23 cellular contexts compared by ENCODE assay signal in genomic region chr10:113470372-113471240, GRCh38.
A peak's percentile ranks its signal among the peaks of the same experiment; 100 is the strongest.
DNase-seq lines count a peak whose midpoint lies in the region; ATAC-seq and TF ChIP-seq lines count a peak whose summit lies in the region.
"Had no signal": no experiment of that assay in that cellular context is flagged by ENCODE, and none has a peak within 500 bp of the region (broad histone marks: within the 10 kb centered on the region; RNA-seq: fewer than 3 reads in every experiment).

No MANE protein-coding gene starts in this region.

- H3K4ac ChIP-seq in mesenchymal stem cell (ENCODE audit: low read depth in 1 of 2, low read length in 2 of 2), result no peak overlapping the region

- ATAC-seq in stimulated activated memory B cell treated with anti-CD40 and anti-IgM and Interleukin-4, amounts not matched to agents 10 μg/mL and 1 μg/mL and 100 μg/mL, for 72 hours, result peak; percentile 8
- ATAC-seq: A549, GM23338, HCT116 had no signal

- no peak overlapping the region for H2BK15ac ChIP-seq in mesenchymal stem cell (ENCODE audit: low read depth, poor library complexity, severe bottlenecking)

- no peak overlapping the region for H2BK12ac ChIP-seq in mesenchymal stem cell (ENCODE audit: low read length in 2 of 2)

- H3K14ac ChIP-seq in mesenchymal stem cell (ENCODE audit: low read length in 2 of 2), result peak overlapping the region in 1 of 2 experiments; percentile 28

- intact Hi-C loops in Caco-2 (cut with micrococcal nuclease; ENCODE audit: unreplicated experiment) (no loop called here), spleen (cut with DNase I; ENCODE audit: low total_unique reads) (no loop called here)

- H3K9ac ChIP-seq in SK-N-MC (ENCODE audit: insufficient read length), result no peak overlapping the region
- H3K9ac ChIP-seq in mesenchymal stem cell (ENCODE audit: low read length), result no peak overlapping the region
- H3K9ac ChIP-seq: BLaER1 treated with 17β-estradiol and CSF1 and Interleukin-3, amounts not matched to agents 10 nM and 100 nM had no signal

- POLR2A ChIA-PET in Caco-2 (lab: Charles Lee), result no interaction called here

- CTCF ChIA-PET in Caco-2 (lab: Charles Lee), result no interaction called here

- WGBS in mesenchymal stem cell, result 83% methylated on average over 5 of the region's 5 CpGs
- 82 to 94% (median 89%) methylated on average over 5 of the region's 5 CpGs for WGBS in spleen, 5 donors

- H3K23ac ChIP-seq in mesenchymal stem cell (ENCODE audit: low read length in 2 of 2), result peak overlapping the region in 1 of 2 experiments; percentile 35

- H3K27ac Mint-ChIP-seq in osteocyte (ENCODE audit: unreplicated experiment) (no peak overlapping the region), Caco-2 (ENCODE audit: unreplicated experiment) (no peak overlapping the region)
- H3K27ac Mint-ChIP-seq in stimulated activated memory B cell treated with anti-CD40 and anti-IgM and Interleukin-4, amounts not matched to agents 10 μg/mL and 1 μg/mL and 100 μg/mL, for 72 hours, result no peak overlapping the region
- H3K27ac Mint-ChIP-seq: CD14-positive monocyte; CD4-positive, alpha-beta T cell; CD8-positive, alpha-beta memory T cell; GM23338; H9 had no signal

- H2BK5ac ChIP-seq in mesenchymal stem cell (ENCODE audit: low read depth, low read length, poor library complexity, severe bottlenecking), result no peak overlapping the region

- H3K27me3 ChIP-seq in mesenchymal stem cell (ENCODE audit: control insufficient read depth in 1 of 2, insufficient read depth in 1 of 2, low read length in 2 of 2) (peaks cover 0 to 15% of the 10 kb centered on the region in 2 experiments), Caco-2 (replicated peaks; ENCODE audit: control insufficient read depth, insufficient read depth, low read length) (no peaks in the 10 kb centered on the region; the same call in 1 of the 2 replicates), spleen (replicated peaks in 1 of 7) (no peaks in the 10 kb centered on the region)
- H3K27me3 ChIP-seq: BE2C; BLaER1 treated with 17β-estradiol and CSF1 and Interleukin-3, amounts not matched to agents 10 nM and 100 nM had no signal

- no peaks in the 10 kb centered on the region for H3K4me1 ChIP-seq in mesenchymal stem cell (ENCODE audit: control insufficient read depth, insufficient read depth, low read depth, low read length)
- no peaks in the 10 kb centered on the region for H3K4me1 ChIP-seq in Caco-2
- H3K4me1 ChIP-seq in spleen, result no peaks in the 10 kb centered on the region
- H3K4me1 ChIP-seq: A549, BE2C had no signal

- H3K18ac ChIP-seq in mesenchymal stem cell (ENCODE audit: low read depth in 1 of 2, low read length in 2 of 2), result no peak overlapping the region

- H3K4me3 Mint-ChIP-seq in osteocyte (ENCODE audit: unreplicated experiment) (no peak overlapping the region), Caco-2 (ENCODE audit: unreplicated experiment) (no peak overlapping the region)
- H3K4me3 Mint-ChIP-seq in stimulated activated memory B cell treated with anti-CD40 and anti-IgM and Interleukin-4, amounts not matched to agents 10 μg/mL and 1 μg/mL and 100 μg/mL, for 72 hours, result no peak overlapping the region
- H3K4me3 Mint-ChIP-seq: CD14-positive monocyte; CD4-positive, alpha-beta T cell; CD8-positive, alpha-beta memory T cell; GM23338; H9 had no signal

- H3K27ac ChIP-seq in SK-N-MC (0 out of 2 replicates have a peak overlapping the region, but pooled peaks have one; percentile 42), mesenchymal stem cell (ENCODE audit: low read length, poor library complexity, severe bottlenecking) (no peak overlapping the region), spleen (no peak overlapping the region)
- H3K27ac ChIP-seq: A549; BLaER1 treated with 17β-estradiol and CSF1 and Interleukin-3, amounts not matched to agents 10 nM and 100 nM had no signal

- H2BK120ac ChIP-seq in mesenchymal stem cell (ENCODE audit: low read depth, low read length), result no peak overlapping the region

- H2AK5ac ChIP-seq in mesenchymal stem cell (ENCODE audit: low read length, severe bottlenecking), result no peak overlapping the region

- TF ChIP-seq POLR2A in spleen (IDR thresholded peaks at IDR 0.05), result no peak

- H3K4me2 ChIP-seq in mesenchymal stem cell (ENCODE audit: low read length, poor library complexity, severe bottlenecking), result no peak overlapping the region
- H3K4me2 ChIP-seq: A549; BLaER1 treated with 17β-estradiol and CSF1 and Interleukin-3, amounts not matched to agents 10 nM and 100 nM; GM23338 had no signal

- no TSS peak for BruUV-seq in Caco-2 (replicated peaks; lab: Mats Ljungman, UMichigan)

- peaks cover 20% of the 10 kb centered on the region for H3K27me3 Mint-ChIP-seq in osteocyte (ENCODE audit: unreplicated experiment)
- H3K27me3 Mint-ChIP-seq in stimulated activated memory B cell treated with anti-CD40 and anti-IgM and Interleukin-4, amounts not matched to agents 10 μg/mL and 1 μg/mL and 100 μg/mL, for 72 hours, result peaks cover 11% of the 10 kb centered on the region
- H3K27me3 Mint-ChIP-seq in Caco-2 (ENCODE audit: insufficient read depth, unreplicated experiment), result no peaks in the 10 kb centered on the region
- H3K27me3 Mint-ChIP-seq: CD4-positive, alpha-beta T cell had no signal

- H4K8ac ChIP-seq in mesenchymal stem cell (ENCODE audit: low read length), result no peak overlapping the region

- H3K4me3 ChIP-seq in SK-N-MC (no peak overlapping the region), mesenchymal stem cell (ENCODE audit: insufficient read depth in 1 of 2, low read depth in 1 of 2, low read length in 2 of 2) (no peak overlapping the region), Caco-2 (ENCODE audit: low read depth, low read length) (no peak overlapping the region), spleen (no peak overlapping the region)
- H3K4me3 ChIP-seq: A549; BLaER1 treated with 17β-estradiol and CSF1 and Interleukin-3, amounts not matched to agents 10 nM and 100 nM; GM23338 had no signal

- no peak for DNase-seq in SK-N-MC (ENCODE audit: low read depth, low spot score)
- DNase-seq in mesenchymal stem cell, result no peak
- peak; percentile 59 for DNase-seq in osteocyte (ENCODE audit: extremely low spot score, unreplicated experiment)
- DNase-seq in Caco-2, result no peak
- DNase-seq in globus pallidus (ENCODE audit: low spot score), result no peak
- DNase-seq in spleen, result no peak
- DNase-seq: 8988T; ACHN; AML-193; BE2C; Calu3; CD4-positive, alpha-beta T cell; CD8-positive, alpha-beta memory T cell; DMS53; DMS79 treated with DMSO at 0.1 percent for 48 hours; GF-D8; H9 had no signal

- H4K91ac ChIP-seq in mesenchymal stem cell (ENCODE audit: low read length), result peak overlapping the region; percentile 56

- H3K36me3 ChIP-seq in SK-N-MC (ENCODE audit: insufficient read depth, low read length) (no peaks in the 10 kb centered on the region), mesenchymal stem cell (ENCODE audit: control insufficient read depth in 1 of 2, insufficient read depth in 2 of 2, low read depth in 1 of 2, low read length in 2 of 2) (no peaks in the 10 kb centered on the region), Caco-2 (ENCODE audit: control insufficient read depth, insufficient read depth, low read length) (no peaks in the 10 kb centered on the region), spleen (no peaks in the 10 kb centered on the region)
- H3K36me3 ChIP-seq: BE2C; BLaER1 treated with 17β-estradiol and CSF1 and Interleukin-3, amounts not matched to agents 10 nM and 100 nM had no signal

- TF ChIP-seq CTCF in osteocyte (IDR thresholded peaks at IDR 0.05) (no peak), Caco-2 (IDR thresholded peaks at IDR 0.05; ENCODE audit: insufficient read depth in 1 of 2, low read depth in 1 of 2, low read length in 1 of 2, severe bottlenecking in 1 of 2, unreplicated experiment in 1 of 2) (no peak), spleen (IDR thresholded peaks at IDR 0.05 in 8 of 11, conservative IDR thresholded peaks at IDR 0.05 in 3 of 11) (no peak)

- no peak overlapping the region for H2AFZ ChIP-seq in mesenchymal stem cell (ENCODE audit: low read depth, low read length)
- H2AFZ ChIP-seq: GM23338 had no signal

- no peaks in the 10 kb centered on the region for H3K79me1 ChIP-seq in mesenchymal stem cell (replicated peaks; ENCODE audit: low read length, poor library complexity, severe bottlenecking)

- H3K4me1 Mint-ChIP-seq in osteocyte (ENCODE audit: unreplicated experiment) (peaks cover 5% of the 10 kb centered on the region), Caco-2 (ENCODE audit: low read depth, unreplicated experiment) (no peaks in the 10 kb centered on the region)
- no peaks in the 10 kb centered on the region for H3K4me1 Mint-ChIP-seq in stimulated activated memory B cell treated with anti-CD40 and anti-IgM and Interleukin-4, amounts not matched to agents 10 μg/mL and 1 μg/mL and 100 μg/mL, for 72 hours
- H3K4me1 Mint-ChIP-seq: CD14-positive monocyte; CD8-positive, alpha-beta memory T cell; GM23338; H9 had no signal

- H3K9me3 ChIP-seq in SK-N-MC (ENCODE audit: low read depth, low read length) (no peaks in the 10 kb centered on the region), mesenchymal stem cell (ENCODE audit: control insufficient read depth, low read length) (peaks cover 10% of the 10 kb centered on the region), Caco-2 (no peaks in the 10 kb centered on the region; the same call in 1 of the 2 replicates), spleen (no peaks in the 10 kb centered on the region)
- H3K9me3 ChIP-seq: A549, BE2C had no signal

- H3K9me3 Mint-ChIP-seq in osteocyte (ENCODE audit: unreplicated experiment) (peaks cover 6% of the 10 kb centered on the region), Caco-2 (ENCODE audit: unreplicated experiment) (peaks cover 11% of the 10 kb centered on the region)
- H3K9me3 Mint-ChIP-seq in stimulated activated memory B cell treated with anti-CD40 and anti-IgM and Interleukin-4, amounts not matched to agents 10 μg/mL and 1 μg/mL and 100 μg/mL, for 72 hours, result peaks cover 6% of the 10 kb centered on the region
- H3K9me3 Mint-ChIP-seq: CD4-positive, alpha-beta T cell; GM23338 had no signal

- H3K36me3 Mint-ChIP-seq in osteocyte (ENCODE audit: unreplicated experiment), result no peaks in the 10 kb centered on the region
- no peaks in the 10 kb centered on the region for H3K36me3 Mint-ChIP-seq in stimulated activated memory B cell treated with anti-CD40 and anti-IgM and Interleukin-4, amounts not matched to agents 10 μg/mL and 1 μg/mL and 100 μg/mL, for 72 hours
- H3K36me3 Mint-ChIP-seq in Caco-2 (ENCODE audit: insufficient read depth, unreplicated experiment), result no peaks in the 10 kb centered on the region
- H3K36me3 Mint-ChIP-seq: CD14-positive monocyte; CD8-positive, alpha-beta memory T cell had no signal
